21 cellular contexts compared by ENCODE assay signal in genomic region chr6:159992366-159992765, GRCh38. TPM values are rescaled to one million over a fixed set of nuclear protein-coding genes. Genes with fewer than 3 reads are reported as not detected.
A peak's percentile ranks its signal among the peaks of the same experiment; 100 is the strongest.
DNase-seq lines count a peak whose midpoint lies in the region; ATAC-seq, FAIRE-seq and TF ChIP-seq lines count a peak whose summit lies in the region.
"Had no signal": no experiment of that assay in that cellular context is flagged by ENCODE, and none has a peak within 500 bp of the region (broad histone marks: within the 10 kb centered on the region; RNA-seq: fewer than 3 reads in every experiment).

No MANE protein-coding gene starts in this region.

- no peak for TF ChIP-seq POLR2A in GM12891 (IDR thresholded peaks at IDR 0.05; ENCODE audit: low read depth, low read length)

- no peaks in the 10 kb centered on the region for H3K9me2 ChIP-seq in MM.1S (replicated peaks; ENCODE audit: insufficient read depth, low read length)

- no peak overlapping the region for H3K9ac ChIP-seq in MM.1S (ENCODE audit: low read length)

- H3K27ac ChIP-seq in MM.1S (ENCODE audit: low read length), result peak overlapping the region; percentile 47; the same call in 1 of the 2 replicates
- H3K27ac ChIP-seq: C4-2B had no signal

- TF ChIP-seq CTCF in MM.1S (IDR thresholded peaks at IDR 0.05; ENCODE audit: low read length) (no peak), natural killer cell (IDR thresholded peaks at IDR 0.05) (no peak), nephron progenitor cell (IDR thresholded peaks at IDR 0.05) (no peak)

- H3K4me3 Mint-ChIP-seq in activated T-helper 1 cell treated with anti-CD3 and anti-CD28 coated beads, Interleukin-12 subunit alpha, Interleukin-12 subunit beta, Interleukin-2, Interleukin-4 antibody, amounts not matched to agents 30 ng/mL and 10 ng/mL and 1 ng/mL, durations not matched to agents 14 hours and 24 hours and 36 hours, result no peak overlapping the region
- H3K4me3 Mint-ChIP-seq in natural killer cell, result peak overlapping the region; percentile 38
- H3K4me3 Mint-ChIP-seq in nephron progenitor cell, result no peak overlapping the region
- H3K4me3 Mint-ChIP-seq: CD4-positive, alpha-beta T cell; GM23338; IgD-negative memory B cell had no signal

- no peak overlapping the region for H2AFZ ChIP-seq in MM.1S (ENCODE audit: low read length)
- H2AFZ ChIP-seq: GM23338 had no signal

- H3K4me3 ChIP-seq in MM.1S (ENCODE audit: low read length), result no peak overlapping the region
- H3K4me3 ChIP-seq: GM23338 had no signal

- intact Hi-C loops in activated T-helper 1 cell treated with anti-CD3 and anti-CD28 coated beads, Interleukin-12 subunit alpha, Interleukin-12 subunit beta, Interleukin-2, Interleukin-4 antibody, amounts not matched to agents 30 ng/mL and 10 ng/mL and 1 ng/mL, durations not matched to agents 14 hours and 24 hours and 36 hours (cut with micrococcal nuclease), result no loop called here
- intact Hi-C loops in natural killer cell (cut with micrococcal nuclease), result no loop called here

- FAIRE-seq in GM12891 (lab: Jason Lieb, UNC), result peak; percentile 38
- FAIRE-seq: A204.1, H54, HTR-8/SVneo had no signal

- peaks cover 26% of the 10 kb centered on the region for H3K4me1 ChIP-seq in MM.1S (ENCODE audit: low read length)

- peaks cover 48% of the 10 kb centered on the region for H3K36me3 Mint-ChIP-seq in activated T-helper 1 cell treated with anti-CD3 and anti-CD28 coated beads, Interleukin-12 subunit alpha, Interleukin-12 subunit beta, Interleukin-2, Interleukin-4 antibody, amounts not matched to agents 30 ng/mL and 10 ng/mL and 1 ng/mL, durations not matched to agents 14 hours and 24 hours and 36 hours (ENCODE audit: low read depth)
- H3K36me3 Mint-ChIP-seq in natural killer cell (peaks cover 8% of the 10 kb centered on the region), nephron progenitor cell (ENCODE audit: low read depth) (peaks cover 66% of the 10 kb centered on the region)

- DNase-seq in GM12891 (ENCODE audit: insufficient read length, low spot score) (no peak), MM.1S (no peak), natural killer cell (no peak), GF-D8 (lab: John Stamatoyannopoulos, UW) (no peak), nephron progenitor cell (no peak), COLO668 (lab: John Stamatoyannopoulos, UW; ENCODE audit: unreplicated experiment) (no peak)
- no peak for DNase-seq in activated T-helper 1 cell treated with anti-CD3 and anti-CD28 coated beads, Interleukin-12 subunit alpha, Interleukin-12 subunit beta, Interleukin-2, Interleukin-4 antibody, amounts not matched to agents 30 ng/mL and 10 ng/mL and 1 ng/mL, durations not matched to agents 14 hours and 24 hours and 36 hours (ENCODE audit: low spot score)
- DNase-seq: ACHN; AML-193; CD4-positive, alpha-beta T cell; DMS153; DMS79; GDM1; HCEC 1CT; KBM-7 had no signal

- H3K4me1 Mint-ChIP-seq in activated T-helper 1 cell treated with anti-CD3 and anti-CD28 coated beads, Interleukin-12 subunit alpha, Interleukin-12 subunit beta, Interleukin-2, Interleukin-4 antibody, amounts not matched to agents 30 ng/mL and 10 ng/mL and 1 ng/mL, durations not matched to agents 14 hours and 24 hours and 36 hours (ENCODE audit: low read depth), result peaks cover 80% of the 10 kb centered on the region
- H3K4me1 Mint-ChIP-seq in natural killer cell (peaks cover 91 to 97% of the 10 kb centered on the region in 2 donors), nephron progenitor cell (peaks cover 17% of the 10 kb centered on the region)

- peaks cover 8% of the 10 kb centered on the region; the same call in 1 of the 2 replicates for H3F3A ChIP-seq in MM.1S (ENCODE audit: insufficient read depth, low read length)

- H3K27ac Mint-ChIP-seq in activated T-helper 1 cell treated with anti-CD3 and anti-CD28 coated beads, Interleukin-12 subunit alpha, Interleukin-12 subunit beta, Interleukin-2, Interleukin-4 antibody, amounts not matched to agents 30 ng/mL and 10 ng/mL and 1 ng/mL, durations not matched to agents 14 hours and 24 hours and 36 hours, result peak overlapping the region; percentile 29
- peak overlapping the region; percentile 75 to 77 for H3K27ac Mint-ChIP-seq in natural killer cell
- no peak overlapping the region for H3K27ac Mint-ChIP-seq in nephron progenitor cell
- H3K27ac Mint-ChIP-seq: CD4-positive, alpha-beta T cell; IgD-negative memory B cell had no signal

- no peaks in the 10 kb centered on the region for H3K36me3 ChIP-seq in MM.1S (replicated peaks; ENCODE audit: insufficient read depth, low read length)

- peaks cover 97% of the 10 kb centered on the region for H3K79me2 ChIP-seq in MM.1S (ENCODE audit: low read length)

- no peaks in the 10 kb centered on the region for H3K9me3 ChIP-seq in MM.1S (replicated peaks; ENCODE audit: insufficient read depth, low read length)

- H3K27me3 ChIP-seq in MM.1S (replicated peaks; ENCODE audit: insufficient read depth, low read length), result no peaks in the 10 kb centered on the region

- no peaks in the 10 kb centered on the region for H4K20me1 ChIP-seq in MM.1S (ENCODE audit: insufficient read depth, low read length)

- peak overlapping the region; percentile 24; the same call in 1 of the 2 replicates for H3K4me2 ChIP-seq in MM.1S (ENCODE audit: low read depth, low read length)
- H3K4me2 ChIP-seq: GM23338 had no signal

- ATAC-seq in natural killer cell, result no peak
- ATAC-seq: GM23338 had no signal

- peaks cover 6% of the 10 kb centered on the region for H3K9me3 Mint-ChIP-seq in activated T-helper 1 cell treated with anti-CD3 and anti-CD28 coated beads, Interleukin-12 subunit alpha, Interleukin-12 subunit beta, Interleukin-2, Interleukin-4 antibody, amounts not matched to agents 30 ng/mL and 10 ng/mL and 1 ng/mL, durations not matched to agents 14 hours and 24 hours and 36 hours
- H3K9me3 Mint-ChIP-seq in natural killer cell (peaks cover 0 to 3% of the 10 kb centered on the region in 2 donors), nephron progenitor cell (peaks cover 34% of the 10 kb centered on the region)
- H3K9me3 Mint-ChIP-seq: GM23338 had no signal

- no peaks in the 10 kb centered on the region for H3K27me3 Mint-ChIP-seq in activated T-helper 1 cell treated with anti-CD3 and anti-CD28 coated beads, Interleukin-12 subunit alpha, Interleukin-12 subunit beta, Interleukin-2, Interleukin-4 antibody, amounts not matched to agents 30 ng/mL and 10 ng/mL and 1 ng/mL, durations not matched to agents 14 hours and 24 hours and 36 hours (ENCODE audit: insufficient read depth)
- H3K27me3 Mint-ChIP-seq in natural killer cell (ENCODE audit: low read depth in 2 of 2) (no peaks in the 10 kb centered on the region), nephron progenitor cell (ENCODE audit: low read depth, poor library complexity) (no peaks in the 10 kb centered on the region)
- H3K27me3 Mint-ChIP-seq: CD4-positive, alpha-beta T cell; IgD-negative memory B cell had no signal

TF ChIP-seq in GM12891, 5 proteins besides CTCF, POLR2A, EP300 and RAD21:
- TF ChIP-seq TAF1 (IDR thresholded peaks at IDR 0.05; ENCODE audit: low read depth, low read length), result no peak
- no peak for TF ChIP-seq POU2F2 (IDR thresholded peaks at IDR 0.05; ENCODE audit: low read depth, low read length)
- TF ChIP-seq SPI1 (IDR thresholded peaks at IDR 0.05; ENCODE audit: low read depth, low read length), result no peak
- no peak for TF ChIP-seq POLR2AphosphoS5 (IDR thresholded peaks at IDR 0.05; ENCODE audit: low read depth, low read length)
- no peak for TF ChIP-seq PAX5 (IDR thresholded peaks at IDR 0.05; ENCODE audit: insufficient read depth, low read length, severe bottlenecking)

RNA-seq across cellular contexts. Expression of gene IGF2R, which starts 23.5 kb away (rescaled TPM):
- 19.8 TPM for polyA plus RNA-seq in GM12891 (2012; ENCODE audit: low read depth, missing spikeins)
- total RNA-seq in activated T-helper 1 cell treated with anti-CD3 and anti-CD28 coated beads, Interleukin-12 subunit alpha, Interleukin-12 subunit beta, Interleukin-2, Interleukin-4 antibody, amounts not matched to agents 30 ng/mL and 10 ng/mL and 1 ng/mL, durations not matched to agents 14 hours and 24 hours and 36 hours, result 118 and 126 TPM in 2 replicates
- 100 to 1,000 TPM; 208 to 282 (median 253) TPM for total RNA-seq in natural killer cell
